17 cellular contexts compared by ENCODE assay signal in genomic region chr3:169699070-169699469, GRCh38. TPM values are rescaled to one million over a fixed set of nuclear protein-coding genes. Genes with fewer than 3 reads are reported as not detected.
DNase-seq lines count a peak whose midpoint lies in the region; ATAC-seq and TF ChIP-seq lines count a peak whose summit lies in the region.
"Had no signal": no experiment of that assay in that cellular context is flagged by ENCODE, and none has a peak within 500 bp of the region (broad histone marks: within the 10 kb centered on the region; RNA-seq: fewer than 3 reads in every experiment).

No MANE protein-coding gene starts in this region.

- WGBS in endodermal cell (ENCODE audit: insufficient coverage in 1 of 2, insufficient read length in 1 of 2), 2 experiments = 80% methylated on average over 1 of the region's 1 CpG; no CpG with 5 or more reads in 1 of the 2 experiments
- 34% methylated on average over 1 of the region's 1 CpG for WGBS in right cardiac atrium
- 42 to 44% methylated on average over 1 of the region's 1 CpG for WGBS in testis, 2 donors

- H3K36me3 Mint-ChIP-seq in endodermal cell (ENCODE audit: low read depth) = no peaks in the 10 kb centered on the region
- H3K36me3 Mint-ChIP-seq: CD8-positive, alpha-beta T cell; type B pancreatic cell had no signal

- H3K9me3 Mint-ChIP-seq in endodermal cell = no peaks in the 10 kb centered on the region
- H3K9me3 Mint-ChIP-seq: activated CD4-positive, alpha-beta T cell treated with anti-CD3 and anti-CD28 coated beads, Interleukin-2, amount 10 ng/mL, durations not matched to agents 24 days and 14 days; CD8-positive, alpha-beta T cell had no signal

- DNase-seq in MG63 (peak; percentile 31), endodermal cell (no peak), right cardiac atrium (peak in 1 of 3 donors; percentile 45), testis (no peak), NAMALWA (ENCODE audit: low spot score) (no peak)
- DNase-seq in activated CD8-positive, alpha-beta memory T cell treated with anti-CD3 and anti-CD28 coated beads, Interleukin-2, amount 50 U/mL, for 4 hours = no peak
- DNase-seq: activated CD4-positive, alpha-beta T cell treated with anti-CD3 and anti-CD28 coated beads, Interleukin-2, amount 10 ng/mL, durations not matched to agents 24 days and 14 days; activated CD8-positive, alpha-beta memory T cell treated with anti-CD3 and anti-CD28 coated beads, Interleukin-2, amount 50 U/mL, for 48 hours; activated effector memory CD4-positive, alpha-beta T cell treated with anti-CD3 and anti-CD28 coated beads, Interleukin-2, amount 50 U/mL, for 16 hours; CD8-positive, alpha-beta T cell; NCI-H2029 treated with DMSO at 0.1 percent for 48 hours; NCI-H510A had no signal

- no peak overlapping the region for H3K4me3 Mint-ChIP-seq in endodermal cell
- H3K4me3 Mint-ChIP-seq: activated CD4-positive, alpha-beta T cell treated with anti-CD3 and anti-CD28 coated beads, Interleukin-2, amount 10 ng/mL, durations not matched to agents 24 days and 14 days; CD8-positive, alpha-beta T cell; type B pancreatic cell had no signal

- no peak for TF ChIP-seq CTCF in endodermal cell (conservative IDR thresholded peaks at IDR 0.05)
- no peak for TF ChIP-seq CTCF in testis (IDR thresholded peaks at IDR 0.05)

- H3K27ac Mint-ChIP-seq in endodermal cell = no peak overlapping the region
- H3K27ac Mint-ChIP-seq: activated CD4-positive, alpha-beta T cell treated with anti-CD3 and anti-CD28 coated beads, Interleukin-2, amount 10 ng/mL, durations not matched to agents 24 days and 14 days; CD8-positive, alpha-beta T cell; type B pancreatic cell had no signal

- H3K27me3 Mint-ChIP-seq in endodermal cell (ENCODE audit: insufficient read depth) = no peaks in the 10 kb centered on the region

- H3K4me1 ChIP-seq in endodermal cell (ENCODE audit: control insufficient read depth, insufficient read depth, low read length) (no peaks in the 10 kb centered on the region), right cardiac atrium (ENCODE audit: control insufficient read depth, insufficient read depth, low read length) (peaks cover 13% of the 10 kb centered on the region), testis (peaks cover 11% of the 10 kb centered on the region)

- no peaks in the 10 kb centered on the region for H3K27me3 ChIP-seq in MG63
- H3K27me3 ChIP-seq in endodermal cell (ENCODE audit: control insufficient read depth, insufficient read depth, low read length, poor library complexity, severe bottlenecking) = no peaks in the 10 kb centered on the region
- H3K27me3 ChIP-seq in right cardiac atrium (ENCODE audit: control insufficient read depth, insufficient read depth) = no peaks in the 10 kb centered on the region
- no peaks in the 10 kb centered on the region for H3K27me3 ChIP-seq in testis

- H3K9me3 ChIP-seq in MG63 (no peaks in the 10 kb centered on the region), endodermal cell (ENCODE audit: control insufficient read depth, low read length) (no peaks in the 10 kb centered on the region), right cardiac atrium (ENCODE audit: control insufficient read depth, low read length) (no peaks in the 10 kb centered on the region), testis (no peaks in the 10 kb centered on the region)

- H3K27ac ChIP-seq in endodermal cell (ENCODE audit: low read depth, low read length) (peak overlapping the region; percentile 81), right cardiac atrium (ENCODE audit: low read length) (peak overlapping the region; percentile 87), testis (peak overlapping the region; percentile 22 to 57)
- H3K27ac ChIP-seq: epithelial cell of prostate had no signal

- peak; percentile 70 to 71 for ATAC-seq in right cardiac atrium
- no peak for ATAC-seq in HG02870 (IDR thresholded peaks at IDR 0.05; ENCODE audit: unreplicated experiment)
- ATAC-seq in HG02938 (IDR thresholded peaks at IDR 0.05; ENCODE audit: unreplicated experiment) = no peak
- ATAC-seq: CD8-positive, alpha-beta T cell had no signal

- H3K9ac ChIP-seq in endodermal cell (ENCODE audit: extremely low read depth, low read length, poor library complexity, severe bottlenecking) = no peak overlapping the region

- intact Hi-C loops in right cardiac atrium (cut with DNase I) (no loop called here), testis (cut with DNase I; ENCODE audit: low total_unique reads) (no loop called here)

- TF ChIP-seq POLR2A in testis (IDR thresholded peaks at IDR 0.05) = no peak

- H3K36me3 ChIP-seq in MG63 = no peaks in the 10 kb centered on the region
- H3K36me3 ChIP-seq in endodermal cell (ENCODE audit: control insufficient read depth, insufficient read depth, low read length) = no peaks in the 10 kb centered on the region
- H3K36me3 ChIP-seq in testis (ENCODE audit: low read depth, missing control alignments) = no peaks in the 10 kb centered on the region

- no peak overlapping the region for H3K4me3 ChIP-seq in MG63
- no peak overlapping the region for H3K4me3 ChIP-seq in endodermal cell (ENCODE audit: low read length)
- no peak overlapping the region for H3K4me3 ChIP-seq in right cardiac atrium (ENCODE audit: low read length)
- no peak overlapping the region for H3K4me3 ChIP-seq in testis
- H3K4me3 ChIP-seq: K562 had no signal

- no peaks in the 10 kb centered on the region for H3K4me1 Mint-ChIP-seq in endodermal cell
- H3K4me1 Mint-ChIP-seq: activated CD4-positive, alpha-beta T cell treated with anti-CD3 and anti-CD28 coated beads, Interleukin-2, amount 10 ng/mL, durations not matched to agents 24 days and 14 days had no signal

RNA-seq across cellular contexts. Expression of gene MECOM, which starts 35.6 kb away (rescaled TPM):
- 1.2 and 1.4 TPM in 2 replicates for total RNA-seq in MG63 (2014; rRNA removed; shearing (Covaris generic); ENCODE audit: low replicate concordance)
- total RNA-seq in endodermal cell (under 1 TPM; 0.15 to 0.79 TPM), right cardiac atrium (10 to 100 TPM; 23.2 to 29.9 (median 27.1) TPM), testis (10 to 100 TPM in 1 of 2 donors, 1 to 10 TPM in 1; 5.2 to 13.5 TPM)
- polyA plus RNA-seq in endodermal cell (2013, experiment 1 of 2) = 12.8 TPM
- 12.5 TPM for polyA plus RNA-seq in endodermal cell (2013, experiment 2 of 2)
- polyA plus RNA-seq in right cardiac atrium (8.2 TPM), testis (ENCODE audit: insufficient read depth, low read depth, low replicate concordance) (6.7 TPM)
- total RNA-seq: activated CD4-positive, alpha-beta T cell treated with anti-CD3 and anti-CD28 coated beads, Interleukin-2, amount 10 ng/mL, durations not matched to agents 24 days and 14 days; CD8-positive, alpha-beta T cell had no signal

Comparison
In these comparisons a context has a peak if more than half of its experiments do, and no peak if none do; other contexts are left out.
1. ATAC-seq: peak in right cardiac atrium (2 of 2); none in HG02870 (single experiment) and HG02938 (single experiment).
2. Peak in every context shown above with its lines, with median percentiles within 50 percentile points of each other: H3K27ac ChIP-seq.